1 cellular context compared by ENCODE assay signal in genomic region chr1:38859561-38860463, GRCh38.
A peak's percentile ranks its signal among the peaks of the same experiment; 100 is the strongest.
TF ChIP-seq lines count a peak whose summit lies in the region.

RRAGC (minus strand) TSS chr1:38859772; CDS start chr1:38859646, 126 bp downstream.

TF ChIP-seq in K562, 482 proteins besides CTCF, POLR2A, EP300 and RAD21 (continued from another document and continues in another):
- no peak; the same call in 1 of the 2 replicates for TF ChIP-seq MGA (IDR thresholded peaks at IDR 0.05)
- TF ChIP-seq RCOR1 (IDR thresholded peaks at IDR 0.05; ENCODE audit: borderline replicate concordance in 1 of 2, low read depth in 2 of 2, low read length in 2 of 2): peak in 1 of 2 experiments; percentile 79; a peak in 2 of 4 replicates
- TF ChIP-seq PHF8 (IDR thresholded peaks at IDR 0.05; ENCODE audit: borderline replicate concordance, low read length): peak; percentile 70; the same call in 1 of the 2 replicates
- 0 out of 2 replicates have a peak, but pooled peaks have one; percentile 41 for TF ChIP-seq IFI16 (CRISPR knock-in tag; IDR thresholded peaks at IDR 0.05)
- 0 out of 2 replicates have a peak, but pooled peaks have one; percentile 13 for TF ChIP-seq ZBED1 (IDR thresholded peaks at IDR 0.05)
- peak; percentile 97 for TF ChIP-seq RBM25 (IDR thresholded peaks at IDR 0.05; ENCODE audit: low read depth, low read length, severe bottlenecking)
- TF ChIP-seq NCOA6 (IDR thresholded peaks at IDR 0.05): no peak
- TF ChIP-seq TAF1 (IDR thresholded peaks at IDR 0.05; ENCODE audit: control insufficient read depth, extremely low read depth, insufficient read depth, low read length, severe bottlenecking): peak; percentile 36
- TF ChIP-seq ZNF133 (CRISPR knock-in tag; IDR thresholded peaks at IDR 0.05): no peak
- peak in 1 of 2 experiments; percentile 12; a peak in 1 of 4 replicates for TF ChIP-seq MLLT1 (IDR thresholded peaks at IDR 0.05)
- TF ChIP-seq FOXJ2 (tag; IDR thresholded peaks at IDR 0.05): peak; percentile 80
- TF ChIP-seq TGIF2 (CRISPR knock-in tag; IDR thresholded peaks at IDR 0.05): no peak
- peak; percentile 80 for TF ChIP-seq CREM (IDR thresholded peaks at IDR 0.05; ENCODE audit: low read depth)
- TF ChIP-seq HMG20B (CRISPR knock-in tag; IDR thresholded peaks at IDR 0.05): no peak
- TF ChIP-seq ZNF655 (CRISPR knock-in tag; IDR thresholded peaks at IDR 0.05): no peak
- TF ChIP-seq PHF21A (IDR thresholded peaks at IDR 0.05; ENCODE audit: borderline replicate concordance, low read depth): peak; percentile 77; the same call in 1 of the 2 replicates
- peak; percentile 53; the same call in 1 of the 2 replicates for TF ChIP-seq ZEB2 (IDR thresholded peaks at IDR 0.05)
- no peak for TF ChIP-seq MEIS2 (IDR thresholded peaks at IDR 0.05; ENCODE audit: partially characterized antibody)
- TF ChIP-seq ZNF76 (CRISPR knock-in tag; IDR thresholded peaks at IDR 0.05; ENCODE audit: borderline replicate concordance): no peak
- no peak for TF ChIP-seq SMARCB1 (IDR thresholded peaks at IDR 0.05; ENCODE audit: insufficient read length, low read depth)
- TF ChIP-seq GATAD2B (IDR thresholded peaks at IDR 0.05; ENCODE audit: borderline replicate concordance): peak; percentile 21; the same call in 1 of the 2 replicates
- TF ChIP-seq HDAC1 (IDR thresholded peaks at IDR 0.05): peak in 1 of 2 experiments; percentile 85; a peak in 2 of 4 replicates
- peak; percentile 88 for TF ChIP-seq SP2 (IDR thresholded peaks at IDR 0.05; ENCODE audit: extremely low read depth, low read depth, low read length, poor library complexity, severe bottlenecking)
- TF ChIP-seq ZNF398 (CRISPR knock-in tag; IDR thresholded peaks at IDR 0.05): no peak
- peak; percentile 100 for TF ChIP-seq MITF (IDR thresholded peaks at IDR 0.05)
- TF ChIP-seq XRCC5 (IDR thresholded peaks at IDR 0.05; ENCODE audit: low read depth, low read length): no peak
- TF ChIP-seq NRF1 (conservative IDR thresholded peaks at IDR 0.05 in 1 of 2, IDR thresholded peaks at IDR 0.05 in 1 of 2): peak in 1 of 2 experiments; percentile 38; a peak in 2 of 4 replicates
- peak; percentile 75 for TF ChIP-seq MAX (CRISPR knock-in tag; IDR thresholded peaks at IDR 0.05)
- TF ChIP-seq AFF1 (IDR thresholded peaks at IDR 0.05; ENCODE audit: low read depth in 1 of 2, partially characterized antibody in 2 of 2): peak in 1 of 2 experiments; percentile 60
- peak; percentile 78; the same call in 1 of the 2 replicates for TF ChIP-seq ZNF395 (CRISPR knock-in tag; IDR thresholded peaks at IDR 0.05)
- no peak for TF ChIP-seq ETV5 (CRISPR knock-in tag; IDR thresholded peaks at IDR 0.05; ENCODE audit: low read depth)
- TF ChIP-seq HMGN3 (IDR thresholded peaks at IDR 0.05; ENCODE audit: borderline replicate concordance, extremely low read depth, insufficient read length, low read depth, low read length): peak; percentile 97
- TF ChIP-seq RBM15 (IDR thresholded peaks at IDR 0.05; ENCODE audit: insufficient read depth, low read length): no peak
